Comparison of ENCODE assay signal across 18 cellular contexts in the genomic region with DNA sequence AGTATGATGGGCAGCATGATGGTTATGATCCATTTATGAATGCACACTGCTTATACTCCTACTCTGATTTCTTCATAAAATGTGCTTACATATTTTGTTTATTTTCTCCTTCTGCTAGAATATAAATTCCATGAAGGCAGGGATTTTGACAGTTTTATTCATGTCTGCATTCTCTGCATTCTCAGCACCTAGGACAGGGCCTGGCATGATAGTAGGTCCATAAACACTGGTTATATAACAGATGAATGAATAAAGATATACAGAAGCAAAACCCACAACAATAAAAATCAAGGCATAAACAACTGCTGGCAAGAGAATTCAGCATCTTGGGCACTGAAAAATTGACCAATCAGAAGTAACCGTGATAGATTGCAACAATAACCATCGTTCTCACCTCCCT.
DNase-seq lines count a peak whose midpoint lies in the region; ATAC-seq, FAIRE-seq and TF ChIP-seq lines count a peak whose summit lies in the region.
"Had no signal": no experiment of that assay in that cellular context is flagged by ENCODE, and none has a peak within 500 bp of the region (broad histone marks: within the 10 kb centered on the region; RNA-seq: fewer than 3 reads in every experiment).

No MANE protein-coding gene starts in this region.

- H3K14ac ChIP-seq in H1 (ENCODE audit: insufficient read length): no peak overlapping the region

- no peak overlapping the region for H3K56ac ChIP-seq in H1 (replicated peaks; ENCODE audit: insufficient read length, low read depth, low read length)

- no peaks in the 10 kb centered on the region; the same call in 1 of the 2 replicates for H3K23me2 ChIP-seq in H1 (ENCODE audit: low read depth, low read length)

- H2BK5ac ChIP-seq in H1 (ENCODE audit: low read depth, low read length): no peak overlapping the region

- no peaks in the 10 kb centered on the region for H4K20me1 ChIP-seq in SK-N-SH (ENCODE audit: insufficient read depth)
- no peaks in the 10 kb centered on the region for H4K20me1 ChIP-seq in H1 (replicated peaks in 1 of 2; ENCODE audit: control insufficient read depth in 1 of 2, insufficient read depth in 2 of 2, low read length in 2 of 2)
- H4K20me1 ChIP-seq: BLaER1 had no signal

- no peaks in the 10 kb centered on the region for H3K9me2 ChIP-seq in SK-N-SH

- DNase-seq in SK-N-SH (no peak), H1 (ENCODE audit: low read depth in 1 of 2, low spot score in 2 of 2) (no peak), NCI-H1048 (lab: John Stamatoyannopoulos, UW) (no peak), GM10248 (ENCODE audit: extremely low spot score) (no peak), small intestine (no peak)
- DNase-seq: CD4-positive, alpha-beta memory T cell; DMS79 treated with DMSO at 0.1 percent for 48 hours; GF-D8; HCEC 1CT; KG1 had no signal

- H3F3A ChIP-seq in SK-N-SH (replicated peaks; ENCODE audit: insufficient read depth): no peaks in the 10 kb centered on the region

- no peak overlapping the region for H3K4me3 ChIP-seq in SK-N-SH (ENCODE audit: low read depth in 2 of 2, low read length in 1 of 2)
- no peak overlapping the region for H3K4me3 ChIP-seq in H1 (ENCODE audit: extremely low read depth in 1 of 4, insufficient read depth in 2 of 4, low read depth in 3 of 4, low read length in 4 of 4)
- no peak overlapping the region for H3K4me3 ChIP-seq in small intestine (ENCODE audit: low read depth in 1 of 2, low read length in 2 of 2)
- H3K4me3 ChIP-seq: BLaER1 had no signal

- H3K4me1 ChIP-seq in SK-N-SH (ENCODE audit: control insufficient read depth in 1 of 2, insufficient read depth in 2 of 2, low read depth in 1 of 2, low read length in 1 of 2) (no peaks in the 10 kb centered on the region), H1 (replicated peaks in 1 of 4; ENCODE audit: control insufficient read depth in 3 of 4, insufficient read depth in 4 of 4, low read length in 3 of 4) (no peaks in the 10 kb centered on the region), small intestine (ENCODE audit: control insufficient read depth in 2 of 2, insufficient read depth in 1 of 2, low read depth in 1 of 2, low read length in 1 of 2) (no peaks in the 10 kb centered on the region)
- H3K4me1 ChIP-seq: BLaER1 had no signal

- H3K9me3 ChIP-seq in SK-N-SH (no peaks in the 10 kb centered on the region), H1 (ENCODE audit: insufficient read depth in 2 of 2, low read depth in 1 of 2, low read length in 1 of 2) (no peaks in the 10 kb centered on the region; a peak in 1 of 4 replicates), small intestine (ENCODE audit: control insufficient read depth, low read depth) (no peaks in the 10 kb centered on the region)
- H3K9me3 ChIP-seq: BLaER1 had no signal

- TF ChIP-seq CTCF in SK-N-SH (IDR thresholded peaks at IDR 0.05) (no peak), H1 (IDR thresholded peaks at IDR 0.05; ENCODE audit: control extremely low read depth in 1 of 3, insufficient read depth in 1 of 3, low read depth in 1 of 3, low read length in 3 of 3) (no peak), GM10248 (IDR thresholded peaks at IDR 0.05; ENCODE audit: control extremely low read depth, extremely low read depth, low read depth, missing control alignments) (no peak)

- H4K8ac ChIP-seq in H1 (ENCODE audit: extremely low read depth, insufficient read depth, low read length): no peak overlapping the region

- H3K27ac ChIP-seq in SK-N-SH (ENCODE audit: low read depth in 2 of 2, low read length in 1 of 2): no peak overlapping the region
- H3K27ac ChIP-seq in H1 (ENCODE audit: low read depth, low read length): no peak overlapping the region
- no peak overlapping the region for H3K27ac ChIP-seq in small intestine (ENCODE audit: low read depth in 1 of 2, low read length in 1 of 2)
- H3K27ac ChIP-seq: 22Rv1, BLaER1 had no signal

- H2BK15ac ChIP-seq in H1 (ENCODE audit: low read length): no peak overlapping the region

- FAIRE-seq in H1 (lab: Jason Lieb, UNC) (no peak), small intestine (lab: Jason Lieb, UNC) (no peak)
- FAIRE-seq: GM12891, GM19239, H54, HTR-8/SVneo had no signal

- TF ChIP-seq EP300 in SK-N-SH (IDR thresholded peaks at IDR 0.05; ENCODE audit: borderline replicate concordance in 1 of 2, low read depth in 1 of 2, low read length in 1 of 2) (no peak), Ishikawa (IDR thresholded peaks at IDR 0.05; ENCODE audit: borderline replicate concordance) (no peak), H1 (IDR thresholded peaks at IDR 0.05; ENCODE audit: borderline replicate concordance in 1 of 2, low read depth in 2 of 2, low read length in 2 of 2) (no peak)

- H3K4me2 ChIP-seq in SK-N-SH (no peak overlapping the region), H1 (ENCODE audit: insufficient read depth in 1 of 2, low read depth in 2 of 2, low read length in 2 of 2) (no peak overlapping the region)
- H3K4me2 ChIP-seq: BLaER1 had no signal

- no peak for ATAC-seq in SK-N-SH treated with all-trans-retinoic acid at 6 μM for 48 hours

- H2BK12ac ChIP-seq in H1 (ENCODE audit: low read depth, low read length): no peak overlapping the region

- no peak for TF ChIP-seq POLR2A in H1 (IDR thresholded peaks at IDR 0.05; ENCODE audit: control extremely low read depth in 1 of 2, low read depth in 2 of 2, low read length in 2 of 2)

- WGBS in SK-N-SH (ENCODE audit: low lambda C conversion rate): 0% methylated on average over 2 of the region's 2 CpGs
- WGBS in H1 (ENCODE audit: extremely low coverage in 1 of 2, insufficient coverage in 1 of 2, insufficient read length in 1 of 2, insufficient replicate concordance in 2 of 2, low coverage in 1 of 2, low lambda C conversion rate in 2 of 2, missing lambda C conversion rate in 1 of 2), 2 experiments: 88% methylated on average over 2 of the region's 2 CpGs; no CpG with 5 or more reads in 1 of the 2 experiments
- WGBS in small intestine, 3 donors: 91 to 96% (median 94%) methylated on average over 2 of the region's 2 CpGs

- no peak overlapping the region for H2AFZ ChIP-seq in SK-N-SH (ENCODE audit: low read depth)
- H2AFZ ChIP-seq in H1 (ENCODE audit: low read length): no peak overlapping the region

- no peak overlapping the region for H3K23ac ChIP-seq in H1 (ENCODE audit: insufficient read length)

- no peak overlapping the region for H4K91ac ChIP-seq in H1 (replicated peaks; ENCODE audit: insufficient read length, low read length)

- no peak overlapping the region for H2BK120ac ChIP-seq in H1 (replicated peaks; ENCODE audit: low read depth, low read length)

- H2BK20ac ChIP-seq in H1 (ENCODE audit: low read length): no peak overlapping the region

- POLR2A ChIA-PET in SK-N-SH (lab: Yijun Ruan, JAX): no interaction called here
- POLR2A ChIA-PET in H1 (lab: Charles Lee; ENCODE audit: partially characterized antibody): no interaction called here
- POLR2A ChIA-PET in GM10248 (lab: Yijun Ruan, JAX): no interaction called here

- H3K79me1 ChIP-seq in H1 (ENCODE audit: low read depth, low read length): no peaks in the 10 kb centered on the region

- no peak for TF ChIP-seq RAD21 in SK-N-SH (IDR thresholded peaks at IDR 0.05; ENCODE audit: low read length)
- TF ChIP-seq RAD21 in Ishikawa (IDR thresholded peaks at IDR 0.05; ENCODE audit: low read depth): no peak
- TF ChIP-seq RAD21 in H1 (IDR thresholded peaks at IDR 0.05 in 1 of 2, conservative IDR thresholded peaks at IDR 0.05 in 1 of 2; ENCODE audit: low read depth in 2 of 2, low read length in 2 of 2): no peak

- no peak overlapping the region for H4K5ac ChIP-seq in H1 (ENCODE audit: insufficient read length, low read depth, low read length)

- H3K27me3 ChIP-seq in SK-N-SH (ENCODE audit: insufficient read depth): no peaks in the 10 kb centered on the region
- no peaks in the 10 kb centered on the region for H3K27me3 ChIP-seq in H1 (replicated peaks in 1 of 4; ENCODE audit: control insufficient read depth in 3 of 4, extremely low read depth in 1 of 4, insufficient read depth in 3 of 4, low read length in 3 of 4)
- no peaks in the 10 kb centered on the region for H3K27me3 ChIP-seq in small intestine (ENCODE audit: control insufficient read depth in 2 of 2, insufficient read depth in 2 of 2, low read length in 2 of 2)
- H3K27me3 ChIP-seq: BLaER1 had no signal

- H3K79me2 ChIP-seq in SK-N-SH (ENCODE audit: insufficient read depth) (no peaks in the 10 kb centered on the region), H1 (ENCODE audit: control insufficient read depth in 1 of 2, insufficient read depth in 2 of 2, low read length in 2 of 2) (no peaks in the 10 kb centered on the region)

- no peak overlapping the region for H2AK5ac ChIP-seq in H1 (ENCODE audit: low read depth, low read length)

- H3K36me3 ChIP-seq in SK-N-SH (replicated peaks in 1 of 2; ENCODE audit: control insufficient read depth in 1 of 2, insufficient read depth in 2 of 2, low read length in 1 of 2): no peaks in the 10 kb centered on the region
- H3K36me3 ChIP-seq in H1 (ENCODE audit: control insufficient read depth in 2 of 4, insufficient read depth in 4 of 4, low read length in 3 of 4): no peaks in the 10 kb centered on the region
- H3K36me3 ChIP-seq in small intestine (ENCODE audit: control insufficient read depth in 2 of 2, insufficient read depth in 2 of 2, low read length in 2 of 2): no peaks in the 10 kb centered on the region
- H3K36me3 ChIP-seq: BLaER1 had no signal

- H3K9ac ChIP-seq in SK-N-SH (no peak overlapping the region), H1 (replicated peaks in 1 of 4; ENCODE audit: extremely low read depth in 1 of 4, low read depth in 3 of 4, low read length in 3 of 4) (no peak overlapping the region)
- H3K9ac ChIP-seq: BLaER1 had no signal

- no peak overlapping the region for H3K4ac ChIP-seq in H1 (replicated peaks; ENCODE audit: insufficient read length, low read depth, low read length)

- no peak overlapping the region for H3K18ac ChIP-seq in H1 (ENCODE audit: extremely low read depth, low read length)

- CTCF ChIA-PET in SK-N-SH (lab: Yijun Ruan, JAX): no interaction called here
- CTCF ChIA-PET in H1 (lab: Charles Lee; ENCODE audit: partially characterized antibody): no interaction called here
- CTCF ChIA-PET in GM10248 (lab: Yijun Ruan, JAX): no interaction called here

TF ChIP-seq in SK-N-SH, 30 proteins besides CTCF, POLR2A, EP300 and RAD21 (continues in another document):
- TF ChIP-seq FOXJ3 (CRISPR knock-in tag; IDR thresholded peaks at IDR 0.05): no peak

TF ChIP-seq in SK-N-SH treated with all-trans-retinoic acid at 6 μM for 48 hours, 23 proteins besides CTCF, POLR2A, EP300 and RAD21 (continues in another document):
- no peak for TF ChIP-seq TOX (CRISPR knock-in tag; IDR thresholded peaks at IDR 0.05; ENCODE audit: borderline replicate concordance)

TF ChIP-seq in Ishikawa, 13 proteins besides CTCF, POLR2A, EP300 and RAD21 (continues in another document):
- no peak for TF ChIP-seq ZBTB7A (IDR thresholded peaks at IDR 0.05; ENCODE audit: low read depth)
- TF ChIP-seq, protein P1, sequence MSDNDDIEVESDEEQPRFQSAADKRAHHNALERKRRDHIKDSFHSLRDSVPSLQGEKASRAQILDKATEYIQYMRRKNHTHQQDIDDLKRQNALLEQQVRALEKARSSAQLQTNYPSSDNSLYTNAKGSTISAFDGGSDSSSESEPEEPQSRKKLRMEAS (IDR thresholded peaks at IDR 0.05): no peak

TF ChIP-seq in H1, 55 proteins besides CTCF, POLR2A, EP300 and RAD21:
- TF ChIP-seq TCF12 (IDR thresholded peaks at IDR 0.05; ENCODE audit: low read depth, low read length) (no peak), TEAD4 (IDR thresholded peaks at IDR 0.05; ENCODE audit: low read depth, low read length) (peak; percentile 58), EGR1 (IDR thresholded peaks at IDR 0.05; ENCODE audit: borderline replicate concordance, low read depth, low read length) (no peak)
